1 cellular context compared by ENCODE assay signal in genomic region chr1:25338188-25338981, GRCh38.
TF ChIP-seq lines count a peak whose summit lies in the region.

Gene TMEM50A (plus strand): TSS chr1:25338334. CDS start chr1:25340487, 2,153 bp downstream.

TF ChIP-seq in HepG2, 621 proteins besides CTCF, POLR2A, EP300 and RAD21 (continued from another document and continues in another):
- TF ChIP-seq, protein P1, sequence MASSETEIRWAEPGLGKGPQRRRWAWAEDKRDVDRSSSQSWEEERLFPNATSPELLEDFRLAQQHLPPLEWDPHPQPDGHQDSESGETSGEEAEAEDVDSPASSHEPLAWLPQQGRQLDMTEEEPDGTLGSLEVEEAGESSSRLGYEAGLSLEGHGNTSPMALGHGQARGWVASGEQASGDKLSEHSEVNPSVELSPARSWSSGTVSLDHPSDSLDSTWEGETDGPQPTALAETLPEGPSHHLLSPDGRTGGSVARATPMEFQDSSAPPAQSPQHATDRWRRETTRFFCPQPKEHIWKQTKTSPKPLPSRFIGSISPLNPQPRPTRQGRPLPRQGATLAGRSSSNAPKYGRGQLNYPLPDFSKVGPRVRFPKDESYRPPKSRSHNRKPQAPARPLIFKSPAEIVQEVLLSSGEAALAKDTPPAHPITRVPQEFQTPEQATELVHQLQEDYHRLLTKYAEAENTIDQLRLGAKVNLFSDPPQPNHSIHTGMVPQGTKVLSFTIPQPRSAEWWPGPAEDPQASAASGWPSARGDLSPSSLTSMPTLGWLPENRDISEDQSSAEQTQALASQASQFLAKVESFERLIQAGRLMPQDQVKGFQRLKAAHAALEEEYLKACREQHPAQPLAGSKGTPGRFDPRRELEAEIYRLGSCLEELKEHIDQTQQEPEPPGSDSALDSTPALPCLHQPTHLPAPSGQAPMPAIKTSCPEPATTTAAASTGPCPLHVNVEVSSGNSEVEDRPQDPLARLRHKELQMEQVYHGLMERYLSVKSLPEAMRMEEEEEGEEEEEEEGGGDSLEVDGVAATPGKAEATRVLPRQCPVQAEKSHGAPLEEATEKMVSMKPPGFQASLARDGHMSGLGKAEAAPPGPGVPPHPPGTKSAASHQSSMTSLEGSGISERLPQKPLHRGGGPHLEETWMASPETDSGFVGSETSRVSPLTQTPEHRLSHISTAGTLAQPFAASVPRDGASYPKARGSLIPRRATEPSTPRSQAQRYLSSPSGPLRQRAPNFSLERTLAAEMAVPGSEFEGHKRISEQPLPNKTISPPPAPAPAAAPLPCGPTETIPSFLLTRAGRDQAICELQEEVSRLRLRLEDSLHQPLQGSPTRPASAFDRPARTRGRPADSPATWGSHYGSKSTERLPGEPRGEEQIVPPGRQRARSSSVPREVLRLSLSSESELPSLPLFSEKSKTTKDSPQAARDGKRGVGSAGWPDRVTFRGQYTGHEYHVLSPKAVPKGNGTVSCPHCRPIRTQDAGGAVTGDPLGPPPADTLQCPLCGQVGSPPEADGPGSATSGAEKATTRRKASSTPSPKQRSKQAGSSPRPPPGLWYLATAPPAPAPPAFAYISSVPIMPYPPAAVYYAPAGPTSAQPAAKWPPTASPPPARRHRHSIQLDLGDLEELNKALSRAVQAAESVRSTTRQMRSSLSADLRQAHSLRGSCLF (CRISPR knock-in tag; IDR thresholded peaks at IDR 0.05; ENCODE audit: borderline replicate concordance), result no peak
- TF ChIP-seq TCF12 (IDR thresholded peaks at IDR 0.05) (no peak), TCF12 (CRISPR knock-in tag; IDR thresholded peaks at IDR 0.05) (peak; percentile 67; the same call in 1 of the 2 replicates), SMAD1 (CRISPR knock-in tag; IDR thresholded peaks at IDR 0.05; ENCODE audit: borderline replicate concordance, low read depth) (no peak), ZNF598 (CRISPR knock-in tag; IDR thresholded peaks at IDR 0.05; ENCODE audit: borderline replicate concordance) (0 out of 2 replicates have a peak, but pooled peaks have one; percentile 23), ZNF577 (CRISPR knock-in tag; IDR thresholded peaks at IDR 0.05; ENCODE audit: borderline replicate concordance, low read depth) (no peak), HOXA5 (CRISPR knock-in tag; IDR thresholded peaks at IDR 0.05) (peak; percentile 73), MEF2D (CRISPR knock-in tag; IDR thresholded peaks at IDR 0.05) (no peak), ZNF780A (CRISPR knock-in tag; IDR thresholded peaks at IDR 0.05) (no peak), BRD4 (CRISPR knock-in tag; IDR thresholded peaks at IDR 0.05) (no peak), BRCA1 (CRISPR knock-in tag; IDR thresholded peaks at IDR 0.05) (no peak), ELF3 (CRISPR knock-in tag; IDR thresholded peaks at IDR 0.05) (0 out of 2 replicates have a peak, but pooled peaks have one; percentile 24), ZNF556 (CRISPR knock-in tag; IDR thresholded peaks at IDR 0.05; ENCODE audit: borderline replicate concordance) (0 out of 2 replicates have a peak, but pooled peaks have one; percentile 43), ATF1 (CRISPR knock-in tag; IDR thresholded peaks at IDR 0.05) (no peak), ZNF543 (CRISPR knock-in tag; IDR thresholded peaks at IDR 0.05) (no peak), AGO2 (optimal IDR thresholded peaks at IDR 0.05; ENCODE audit: low read depth, low read length) (no peak), ZNF772 (CRISPR knock-in tag; IDR thresholded peaks at IDR 0.05) (no peak), EED (CRISPR knock-in tag; IDR thresholded peaks at IDR 0.05) (no peak), SNAPC4 (CRISPR knock-in tag; IDR thresholded peaks at IDR 0.05) (peak; percentile 58; the same call in 1 of the 2 replicates), GABPB1 (CRISPR knock-in tag; IDR thresholded peaks at IDR 0.05) (peak; percentile 87), CBFB (CRISPR knock-in tag; IDR thresholded peaks at IDR 0.05) (0 out of 2 replicates have a peak, but pooled peaks have one; percentile 55), NFYC (CRISPR knock-in tag; IDR thresholded peaks at IDR 0.05) (no peak), ZNF264 (CRISPR knock-in tag; IDR thresholded peaks at IDR 0.05) (no peak), ZNF121 (CRISPR knock-in tag; IDR thresholded peaks at IDR 0.05) (peak; percentile 70; the same call in 1 of the 2 replicates), ASH2L (IDR thresholded peaks at IDR 0.05; ENCODE audit: insufficient read length, low read depth, low read length) (peak; percentile 80), PHF5A (CRISPR knock-in tag; IDR thresholded peaks at IDR 0.05; ENCODE audit: low read depth, unreplicated experiment) (no peak), E2F5 (CRISPR knock-in tag; conservative IDR thresholded peaks at IDR 0.05) (0 out of 2 replicates have a peak, but pooled peaks have one; percentile 26), FOXJ3 (CRISPR knock-in tag; IDR thresholded peaks at IDR 0.05; ENCODE audit: borderline replicate concordance) (no peak), ZKSCAN8 (CRISPR knock-in tag; IDR thresholded peaks at IDR 0.05; ENCODE audit: borderline replicate concordance) (0 out of 2 replicates have a peak, but pooled peaks have one; percentile 17), MXI1 (IDR thresholded peaks at IDR 0.05; ENCODE audit: borderline replicate concordance, low read depth, low read length) (no peak), ZNF460 (CRISPR knock-in tag; IDR thresholded peaks at IDR 0.05; ENCODE audit: borderline replicate concordance) (no peak), ARNT2 (CRISPR knock-in tag; IDR thresholded peaks at IDR 0.05; ENCODE audit: low read depth) (peak; percentile 64; the same call in 1 of the 2 replicates), POLR2G (IDR thresholded peaks at IDR 0.05; ENCODE audit: low read depth, low read length) (peak; percentile 71), HDAC1 (CRISPR knock-in tag; IDR thresholded peaks at IDR 0.05) (peak; percentile 65)
- TF ChIP-seq, protein P2, sequence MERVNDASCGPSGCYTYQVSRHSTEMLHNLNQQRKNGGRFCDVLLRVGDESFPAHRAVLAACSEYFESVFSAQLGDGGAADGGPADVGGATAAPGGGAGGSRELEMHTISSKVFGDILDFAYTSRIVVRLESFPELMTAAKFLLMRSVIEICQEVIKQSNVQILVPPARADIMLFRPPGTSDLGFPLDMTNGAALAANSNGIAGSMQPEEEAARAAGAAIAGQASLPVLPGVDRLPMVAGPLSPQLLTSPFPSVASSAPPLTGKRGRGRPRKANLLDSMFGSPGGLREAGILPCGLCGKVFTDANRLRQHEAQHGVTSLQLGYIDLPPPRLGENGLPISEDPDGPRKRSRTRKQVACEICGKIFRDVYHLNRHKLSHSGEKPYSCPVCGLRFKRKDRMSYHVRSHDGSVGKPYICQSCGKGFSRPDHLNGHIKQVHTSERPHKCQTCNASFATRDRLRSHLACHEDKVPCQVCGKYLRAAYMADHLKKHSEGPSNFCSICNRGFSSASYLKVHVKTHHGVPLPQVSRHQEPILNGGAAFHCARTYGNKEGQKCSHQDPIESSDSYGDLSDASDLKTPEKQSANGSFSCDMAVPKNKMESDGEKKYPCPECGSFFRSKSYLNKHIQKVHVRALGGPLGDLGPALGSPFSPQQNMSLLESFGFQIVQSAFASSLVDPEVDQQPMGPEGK (CRISPR knock-in tag; IDR thresholded peaks at IDR 0.05), result peak; percentile 48; the same call in 1 of the 2 replicates
- TF ChIP-seq, protein P3, sequence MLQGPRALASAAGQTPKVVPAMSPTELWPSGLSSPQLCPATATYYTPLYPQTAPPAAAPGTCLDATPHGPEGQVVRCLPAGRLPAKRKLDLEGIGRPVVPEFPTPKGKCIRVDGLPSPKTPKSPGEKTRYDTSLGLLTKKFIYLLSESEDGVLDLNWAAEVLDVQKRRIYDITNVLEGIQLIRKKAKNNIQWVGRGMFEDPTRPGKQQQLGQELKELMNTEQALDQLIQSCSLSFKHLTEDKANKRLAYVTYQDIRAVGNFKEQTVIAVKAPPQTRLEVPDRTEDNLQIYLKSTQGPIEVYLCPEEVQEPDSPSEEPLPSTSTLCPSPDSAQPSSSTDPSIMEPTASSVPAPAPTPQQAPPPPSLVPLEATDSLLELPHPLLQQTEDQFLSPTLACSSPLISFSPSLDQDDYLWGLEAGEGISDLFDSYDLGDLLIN (CRISPR knock-in tag; IDR thresholded peaks at IDR 0.05; ENCODE audit: borderline replicate concordance), result no peak
- TF ChIP-seq, protein P4, sequence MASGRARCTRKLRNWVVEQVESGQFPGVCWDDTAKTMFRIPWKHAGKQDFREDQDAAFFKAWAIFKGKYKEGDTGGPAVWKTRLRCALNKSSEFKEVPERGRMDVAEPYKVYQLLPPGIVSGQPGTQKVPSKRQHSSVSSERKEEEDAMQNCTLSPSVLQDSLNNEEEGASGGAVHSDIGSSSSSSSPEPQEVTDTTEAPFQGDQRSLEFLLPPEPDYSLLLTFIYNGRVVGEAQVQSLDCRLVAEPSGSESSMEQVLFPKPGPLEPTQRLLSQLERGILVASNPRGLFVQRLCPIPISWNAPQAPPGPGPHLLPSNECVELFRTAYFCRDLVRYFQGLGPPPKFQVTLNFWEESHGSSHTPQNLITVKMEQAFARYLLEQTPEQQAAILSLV (CRISPR knock-in tag; IDR thresholded peaks at IDR 0.05; ENCODE audit: borderline replicate concordance), result peak; percentile 66; the same call in 1 of the 2 replicates
- TF ChIP-seq, protein P5, sequence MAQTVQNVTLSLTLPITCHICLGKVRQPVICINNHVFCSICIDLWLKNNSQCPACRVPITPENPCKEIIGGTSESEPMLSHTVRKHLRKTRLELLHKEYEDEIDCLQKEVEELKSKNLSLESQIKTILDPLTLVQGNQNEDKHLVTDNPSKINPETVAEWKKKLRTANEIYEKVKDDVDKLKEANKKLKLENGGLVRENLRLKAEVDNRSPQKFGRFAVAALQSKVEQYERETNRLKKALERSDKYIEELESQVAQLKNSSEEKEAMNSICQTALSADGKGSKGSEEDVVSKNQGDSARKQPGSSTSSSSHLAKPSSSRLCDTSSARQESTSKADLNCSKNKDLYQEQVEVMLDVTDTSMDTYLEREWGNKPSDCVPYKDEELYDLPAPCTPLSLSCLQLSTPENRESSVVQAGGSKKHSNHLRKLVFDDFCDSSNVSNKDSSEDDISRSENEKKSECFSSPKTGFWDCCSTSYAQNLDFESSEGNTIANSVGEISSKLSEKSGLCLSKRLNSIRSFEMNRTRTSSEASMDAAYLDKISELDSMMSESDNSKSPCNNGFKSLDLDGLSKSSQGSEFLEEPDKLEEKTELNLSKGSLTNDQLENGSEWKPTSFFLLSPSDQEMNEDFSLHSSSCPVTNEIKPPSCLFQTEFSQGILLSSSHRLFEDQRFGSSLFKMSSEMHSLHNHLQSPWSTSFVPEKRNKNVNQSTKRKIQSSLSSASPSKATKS (CRISPR knock-in tag; IDR thresholded peaks at IDR 0.05), result no peak
- TF ChIP-seq, protein P6, sequence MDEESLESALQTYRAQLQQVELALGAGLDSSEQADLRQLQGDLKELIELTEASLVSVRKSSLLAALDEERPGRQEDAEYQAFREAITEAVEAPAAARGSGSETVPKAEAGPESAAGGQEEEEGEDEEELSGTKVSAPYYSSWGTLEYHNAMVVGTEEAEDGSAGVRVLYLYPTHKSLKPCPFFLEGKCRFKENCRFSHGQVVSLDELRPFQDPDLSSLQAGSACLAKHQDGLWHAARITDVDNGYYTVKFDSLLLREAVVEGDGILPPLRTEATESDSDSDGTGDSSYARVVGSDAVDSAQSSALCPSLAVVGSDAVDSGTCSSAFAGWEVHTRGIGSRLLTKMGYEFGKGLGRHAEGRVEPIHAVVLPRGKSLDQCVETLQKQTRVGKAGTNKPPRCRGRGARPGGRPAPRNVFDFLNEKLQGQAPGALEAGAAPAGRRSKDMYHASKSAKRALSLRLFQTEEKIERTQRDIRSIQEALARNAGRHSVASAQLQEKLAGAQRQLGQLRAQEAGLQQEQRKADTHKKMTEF (CRISPR knock-in tag; IDR thresholded peaks at IDR 0.05), result peak; percentile 63; the same call in 1 of the 2 replicates
- TF ChIP-seq, protein P7, sequence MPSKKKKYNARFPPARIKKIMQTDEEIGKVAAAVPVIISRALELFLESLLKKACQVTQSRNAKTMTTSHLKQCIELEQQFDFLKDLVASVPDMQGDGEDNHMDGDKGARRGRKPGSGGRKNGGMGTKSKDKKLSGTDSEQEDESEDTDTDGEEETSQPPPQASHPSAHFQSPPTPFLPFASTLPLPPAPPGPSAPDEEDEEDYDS (CRISPR knock-in tag; IDR thresholded peaks at IDR 0.05), result peak; percentile 48; the same call in 1 of the 2 replicates
- TF ChIP-seq, protein P8, sequence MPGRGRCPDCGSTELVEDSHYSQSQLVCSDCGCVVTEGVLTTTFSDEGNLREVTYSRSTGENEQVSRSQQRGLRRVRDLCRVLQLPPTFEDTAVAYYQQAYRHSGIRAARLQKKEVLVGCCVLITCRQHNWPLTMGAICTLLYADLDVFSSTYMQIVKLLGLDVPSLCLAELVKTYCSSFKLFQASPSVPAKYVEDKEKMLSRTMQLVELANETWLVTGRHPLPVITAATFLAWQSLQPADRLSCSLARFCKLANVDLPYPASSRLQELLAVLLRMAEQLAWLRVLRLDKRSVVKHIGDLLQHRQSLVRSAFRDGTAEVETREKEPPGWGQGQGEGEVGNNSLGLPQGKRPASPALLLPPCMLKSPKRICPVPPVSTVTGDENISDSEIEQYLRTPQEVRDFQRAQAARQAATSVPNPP (CRISPR knock-in tag; IDR thresholded peaks at IDR 0.05), result no peak
